1 cellular context compared by ENCODE assay signal in the genomic region with DNA sequence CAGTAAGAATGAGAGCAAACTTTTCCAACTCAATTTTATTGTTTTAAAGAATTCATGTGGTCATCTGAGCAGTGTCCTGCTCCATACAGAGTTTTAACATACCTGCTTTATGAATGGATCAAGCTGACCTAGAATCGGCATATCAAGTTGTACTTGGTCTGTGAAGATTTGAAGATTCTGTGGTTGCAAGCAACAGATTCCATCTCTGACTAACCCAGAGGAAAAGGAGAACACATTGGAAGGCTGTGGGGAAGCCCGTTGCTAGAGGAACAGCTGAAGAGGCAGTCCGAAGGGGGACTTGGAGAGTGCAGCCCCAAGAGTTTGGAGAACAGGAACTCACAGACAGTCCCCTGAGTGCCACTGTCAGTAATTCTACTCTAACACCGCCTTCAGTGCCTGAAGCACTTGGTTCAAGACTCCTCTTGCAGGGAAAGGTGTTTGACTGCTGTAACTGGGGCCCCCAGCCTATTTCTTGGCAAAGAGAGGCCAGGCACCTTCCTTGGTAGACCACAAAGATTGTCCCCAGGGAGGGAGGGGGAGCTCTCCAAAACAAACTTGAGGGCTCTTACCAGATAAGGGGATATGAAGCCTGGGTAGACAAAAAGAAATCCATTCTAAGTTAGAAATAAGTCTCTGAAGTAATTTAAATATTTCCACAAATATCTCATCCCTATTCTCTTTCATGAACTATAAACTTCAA.
TF ChIP-seq lines count a peak whose summit lies in the region.

No MANE protein-coding gene starts in this region.

TF ChIP-seq in HEK293, 187 proteins besides CTCF, POLR2A, EP300 and RAD21 (continued from another document):
- TF ChIP-seq, protein P1, sequence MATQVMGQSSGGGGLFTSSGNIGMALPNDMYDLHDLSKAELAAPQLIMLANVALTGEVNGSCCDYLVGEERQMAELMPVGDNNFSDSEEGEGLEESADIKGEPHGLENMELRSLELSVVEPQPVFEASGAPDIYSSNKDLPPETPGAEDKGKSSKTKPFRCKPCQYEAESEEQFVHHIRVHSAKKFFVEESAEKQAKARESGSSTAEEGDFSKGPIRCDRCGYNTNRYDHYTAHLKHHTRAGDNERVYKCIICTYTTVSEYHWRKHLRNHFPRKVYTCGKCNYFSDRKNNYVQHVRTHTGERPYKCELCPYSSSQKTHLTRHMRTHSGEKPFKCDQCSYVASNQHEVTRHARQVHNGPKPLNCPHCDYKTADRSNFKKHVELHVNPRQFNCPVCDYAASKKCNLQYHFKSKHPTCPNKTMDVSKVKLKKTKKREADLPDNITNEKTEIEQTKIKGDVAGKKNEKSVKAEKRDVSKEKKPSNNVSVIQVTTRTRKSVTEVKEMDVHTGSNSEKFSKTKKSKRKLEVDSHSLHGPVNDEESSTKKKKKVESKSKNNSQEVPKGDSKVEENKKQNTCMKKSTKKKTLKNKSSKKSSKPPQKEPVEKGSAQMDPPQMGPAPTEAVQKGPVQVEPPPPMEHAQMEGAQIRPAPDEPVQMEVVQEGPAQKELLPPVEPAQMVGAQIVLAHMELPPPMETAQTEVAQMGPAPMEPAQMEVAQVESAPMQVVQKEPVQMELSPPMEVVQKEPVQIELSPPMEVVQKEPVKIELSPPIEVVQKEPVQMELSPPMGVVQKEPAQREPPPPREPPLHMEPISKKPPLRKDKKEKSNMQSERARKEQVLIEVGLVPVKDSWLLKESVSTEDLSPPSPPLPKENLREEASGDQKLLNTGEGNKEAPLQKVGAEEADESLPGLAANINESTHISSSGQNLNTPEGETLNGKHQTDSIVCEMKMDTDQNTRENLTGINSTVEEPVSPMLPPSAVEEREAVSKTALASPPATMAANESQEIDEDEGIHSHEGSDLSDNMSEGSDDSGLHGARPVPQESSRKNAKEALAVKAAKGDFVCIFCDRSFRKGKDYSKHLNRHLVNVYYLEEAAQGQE (tag by site-specific recombination; IDR thresholded peaks at IDR 0.05): peak; percentile 57; the same call in 1 of the 2 replicates
